In the genomic region with DNA sequence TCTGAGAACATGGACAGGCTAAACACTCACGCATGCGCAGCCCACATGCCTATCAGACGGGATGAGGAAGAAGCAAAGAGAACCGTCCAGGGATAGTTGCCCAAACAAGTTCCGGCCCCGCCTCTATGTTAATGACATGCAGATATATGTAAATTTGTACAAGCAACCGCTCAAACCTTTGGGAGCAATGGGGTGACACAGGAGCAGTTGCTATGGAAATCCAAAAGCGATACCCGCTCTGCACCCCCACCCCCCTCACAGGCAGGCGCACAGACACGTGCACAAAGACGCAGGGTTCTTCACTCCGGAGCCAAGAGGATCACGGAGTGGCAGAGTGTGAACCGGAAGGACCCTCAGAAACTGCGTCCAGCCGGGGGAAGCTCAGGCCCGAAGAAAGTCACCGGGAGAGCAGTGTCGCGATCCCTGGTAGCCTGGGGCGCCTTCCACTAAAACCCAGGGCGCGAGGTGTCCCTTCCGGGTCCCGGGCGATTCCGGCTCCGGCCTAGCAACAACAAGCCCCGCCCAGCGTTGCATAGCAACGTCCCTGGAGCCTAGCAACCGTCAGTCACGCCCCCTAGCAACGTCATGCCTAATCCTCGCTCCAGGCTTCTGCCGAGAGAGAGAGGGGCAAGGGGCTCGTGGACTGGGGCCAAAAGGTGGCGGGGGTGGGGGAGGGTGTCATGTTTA, we compare ENCODE assay signal across 7 cellular contexts. TPM values are rescaled to one million over a fixed set of nuclear protein-coding genes. Genes with fewer than 3 reads are reported as not detected.
DNase-seq lines count a peak whose midpoint lies in the region; ATAC-seq and TF ChIP-seq lines count a peak whose summit lies in the region.

No MANE protein-coding gene starts in this region.

- H3K36me3 Mint-ChIP-seq in activated B cell treated with CpG ODN at 0.5 μM for 24 hours (ENCODE audit: low read depth) = no peaks in the 10 kb centered on the region

- POLR2A ChIA-PET in activated B cell treated with CpG ODN at 0.5 μM for 24 hours (lab: Charles Lee) = interaction anchor here (0.6 to 2.4 kb wide), 22 partner anchors 16 to 1393 kb away, joined by 3 to 41 read pairs (median 6); partner anchors contain the start of genes ADGRB2, PEF1, PTP4A2 and TRIM62

- H3K27ac Mint-ChIP-seq in activated B cell treated with CpG ODN at 0.5 μM for 24 hours = peak overlapping the region; percentile 98

- H3K9me3 Mint-ChIP-seq in activated B cell treated with CpG ODN at 0.5 μM for 24 hours = no peaks in the 10 kb centered on the region

- H3K9me3 ChIP-seq in spleen = no peaks in the 10 kb centered on the region

- H3K4me1 Mint-ChIP-seq in activated B cell treated with CpG ODN at 0.5 μM for 24 hours = peaks cover 45% of the 10 kb centered on the region

- peaks cover 0 to 47% (median 23%) of the 10 kb centered on the region in 6 donors for H3K4me1 ChIP-seq in spleen

- peaks cover 4% of the 10 kb centered on the region for H3K27me3 Mint-ChIP-seq in activated B cell treated with CpG ODN at 0.5 μM for 24 hours

- CTCF ChIA-PET in activated B cell treated with CpG ODN at 0.5 μM for 24 hours (lab: Charles Lee) = interaction anchor here (0.6 to 4.6 kb wide), 32 partner anchors 11 to 605 kb away, joined by 3 to 114 read pairs (median 5); partner anchors contain the start of genes ADGRB2, PEF1 and PTP4A2

- H3K4me3 ChIP-seq in spleen = peak overlapping the region; percentile 64 to 89 (median 70)

- H3K27ac ChIP-seq in caudate nucleus (ENCODE audit: low read depth, low read length) = peak overlapping the region; percentile 96
- H3K27ac ChIP-seq in spleen = peak overlapping the region; percentile 77 to 93 (median 88)

- peak in 1 of 3 donors; percentile 10 for TF ChIP-seq POLR2A in spleen (IDR thresholded peaks at IDR 0.05)

- H3K4me3 Mint-ChIP-seq in activated B cell treated with CpG ODN at 0.5 μM for 24 hours = peak overlapping the region; percentile 88

- no peak for TF ChIP-seq CTCF in activated B cell treated with CpG ODN at 0.5 μM for 24 hours (IDR thresholded peaks at IDR 0.05)
- TF ChIP-seq CTCF in spleen (IDR thresholded peaks at IDR 0.05 in 8 of 11, conservative IDR thresholded peaks at IDR 0.05 in 3 of 11) = no peak

- ATAC-seq in GM18502 (IDR thresholded peaks at IDR 0.05; ENCODE audit: poor library complexity, unreplicated experiment) (peak; percentile 83), HG02938 (IDR thresholded peaks at IDR 0.05; ENCODE audit: unreplicated experiment) (peak; percentile 75), activated B cell treated with CpG ODN at 0.5 μM for 24 hours (ENCODE audit: low read depth) (peak; percentile 53)

- WGBS in spleen, 5 donors = 4 to 8% (median 5%) methylated on average over 21 to 39 of the region's 39 CpGs

- intact Hi-C loops in activated B cell treated with CpG ODN at 0.5 μM for 24 hours (cut with micrococcal nuclease) = loop anchor here (2.0 to 10.0 kb wide), 5 partner anchors 169 to 413 kb away; partner anchors contain the start of genes CCDC28B and TMEM39B
- intact Hi-C loops in spleen (cut with DNase I; ENCODE audit: low total_unique reads) = loop anchor here (2.0 kb wide), 1 partner anchor 123 kb away; no protein-coding TSS in a partner anchor

- H3K36me3 ChIP-seq in spleen = no peaks in the 10 kb centered on the region

- DNase-seq in NCI-H2196 (lab: John Stamatoyannopoulos, UW; ENCODE audit: unreplicated experiment) = peak; percentile 94
- peak; percentile 95 for DNase-seq in activated B cell treated with CpG ODN at 0.5 μM for 24 hours
- DNase-seq in caudate nucleus (lab: John Stamatoyannopoulos, UW) = peak; percentile 58 to 99 (median 91)
- peak; percentile 87 for DNase-seq in iris pigment epithelial cell (ENCODE audit: low read depth)
- DNase-seq in spleen = peak; percentile 96

- H3K27me3 ChIP-seq in spleen (replicated peaks in 1 of 7) = peaks cover 0 to 4% (median 0%) of the 10 kb centered on the region in 7 donors

RNA-seq across cellular contexts. Expression of gene ADGRB2, which starts 24.1 kb away (rescaled TPM):
- total RNA-seq in activated B cell treated with CpG ODN at 0.5 μM for 24 hours (6.3 and 6.5 TPM in 2 replicates), spleen (1 to 10 TPM in 5 of 7 donors, under 1 TPM in 2; 0.82 to 5.1 (median 2.7) TPM)
- 1 to 10 TPM in 1 of 3 donors, under 1 TPM in 2; 0.52 to 1.4 (median 0.57) TPM for polyA plus RNA-seq in spleen

RNA-seq across cellular contexts. Expression of gene SPOCD1, which starts 27.5 kb away (rescaled TPM):
- total RNA-seq in activated B cell treated with CpG ODN at 0.5 μM for 24 hours (not detected in 2 replicates), spleen (1 to 10 TPM; 1.2 to 5.0 (median 4.1) TPM)
- polyA plus RNA-seq in spleen = 1 to 10 TPM in 2 of 3 donors, under 1 TPM in 1; 0.74 to 2.0 (median 1.4) TPM

Comparison
In these comparisons a context has a peak if more than half of its experiments do, and no peak if none do; other contexts are left out.
1. Peak in every context shown above with its lines: DNase-seq, ATAC-seq, H3K4me3 ChIP-seq and H3K27ac ChIP-seq.